Comparison of ENCODE assay signal across 12 cellular contexts in the genomic region with DNA sequence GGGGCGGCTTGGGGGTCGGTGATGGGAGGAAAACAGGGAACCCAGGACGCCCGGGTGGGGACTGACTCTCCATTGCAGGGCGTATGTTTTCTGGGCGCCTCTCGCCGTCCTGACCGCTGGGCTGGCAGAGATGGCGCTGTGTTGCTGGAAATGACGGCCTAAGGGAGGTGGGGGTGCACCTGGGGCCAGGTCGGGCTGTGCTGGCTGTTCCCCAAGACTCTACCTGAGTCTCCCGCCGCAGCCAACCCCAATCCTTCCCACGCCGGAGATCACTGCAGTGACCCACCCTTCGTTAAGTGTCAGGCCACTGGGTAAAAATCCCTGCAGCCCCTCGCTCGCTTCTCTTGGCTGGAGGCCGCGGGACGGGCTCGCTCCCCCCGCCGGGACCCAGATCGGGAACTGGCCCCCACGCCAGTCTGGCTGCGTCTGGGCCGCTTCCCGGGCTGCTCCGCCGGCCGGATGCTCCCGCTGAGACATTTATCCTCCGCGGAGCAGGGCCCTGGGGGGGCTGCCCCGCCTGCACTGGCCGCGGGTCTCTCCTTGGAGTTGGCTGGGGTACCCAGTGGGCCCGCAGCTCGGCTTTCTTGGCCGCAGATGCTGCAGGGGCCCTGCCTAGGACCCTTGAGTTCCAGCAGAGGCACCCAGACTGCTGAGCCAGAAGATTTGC. TPM values are rescaled to one million over a fixed set of nuclear protein-coding genes. Genes with fewer than 3 reads are reported as not detected.
DNase-seq lines count a peak whose midpoint lies in the region; ATAC-seq, FAIRE-seq and TF ChIP-seq lines count a peak whose summit lies in the region.
"Had no signal": no experiment of that assay in that cellular context is flagged by ENCODE, and none has a peak within 500 bp of the region (broad histone marks: within the 10 kb centered on the region; RNA-seq: fewer than 3 reads in every experiment).

No MANE protein-coding gene starts in this region.

- H3K27ac ChIP-seq in A549 (no peak overlapping the region), angular gyrus (ENCODE audit: low read depth, low read length) (peak overlapping the region; percentile 54), heart left ventricle (peak overlapping the region; percentile 78 to 96 (median 86)), neural progenitor cell (peak overlapping the region; percentile 86)
- H3K27ac ChIP-seq: SK-N-MC had no signal

- intact Hi-C loops in heart left ventricle (cut with DNase I): loop anchor here in 5 of 10 donors (5.0 to 10.0 kb wide), 4 partner anchors 68 to 88 kb away; no protein-coding TSS in a partner anchor

- H3K27me3 Mint-ChIP-seq in neural progenitor cell (ENCODE audit: insufficient read depth, low read depth): no peaks in the 10 kb centered on the region

- H3K79me2 ChIP-seq in neural progenitor cell (ENCODE audit: low read depth): no peaks in the 10 kb centered on the region

- H3K36me3 ChIP-seq in heart left ventricle: no peaks in the 10 kb centered on the region
- no peaks in the 10 kb centered on the region for H3K36me3 ChIP-seq in neural progenitor cell
- H3K36me3 ChIP-seq in HAP-1 (replicated peaks): no peaks in the 10 kb centered on the region

- no peaks in the 10 kb centered on the region for H3K4me1 ChIP-seq in A549
- peaks cover 0 to 52% (median 26%) of the 10 kb centered on the region in 12 donors for H3K4me1 ChIP-seq in heart left ventricle
- H3K4me1 ChIP-seq in neural progenitor cell: peaks cover 21% of the 10 kb centered on the region
- no peaks in the 10 kb centered on the region for H3K4me1 ChIP-seq in HAP-1

- no peak overlapping the region for H3K9ac ChIP-seq in neural progenitor cell

- in situ Hi-C loops in HAP-1 (cut with MboI; ENCODE audit: low sequenced_read_pairs): no loop called here

- POLR2A ChIA-PET in A549 (lab: Yijun Ruan, JAX): interaction anchor here (0.7 kb wide), 1 partner anchor 12 kb away, joined by 6 read pairs; no protein-coding TSS in a partner anchor

- H2AFZ ChIP-seq in neural progenitor cell (replicated peaks): peak overlapping the region; percentile 100

- peaks cover 33% of the 10 kb centered on the region for H3F3A ChIP-seq in neural progenitor cell (ENCODE audit: low read depth)

- DNase-seq in A549 (ENCODE audit: low read depth in 1 of 2, low spot score in 1 of 2): no peak
- DNase-seq in heart left ventricle: peak; percentile 72 to 87 (median 83)
- DNase-seq in neural progenitor cell (ENCODE audit: low spot score): peak; percentile 66
- no peak for DNase-seq in NCI-H2196 (lab: John Stamatoyannopoulos, UW; ENCODE audit: unreplicated experiment)
- DNase-seq in HAP-1 (ENCODE audit: low spot score in 2 of 2): no peak
- no peak for DNase-seq in stimulated activated CD8-positive, alpha-beta memory T cell treated with anti-CD3 and anti-CD28 coated beads, Interleukin-4, amount 100 ng/mL, for 48 hours
- DNase-seq: activated effector memory CD4-positive, alpha-beta T cell treated with anti-CD3 and anti-CD28 coated beads, Interleukin-2, amount 50 U/mL, for 16 hours; KG1 had no signal

- peaks cover 10% of the 10 kb centered on the region for H3K4me1 Mint-ChIP-seq in neural progenitor cell

- no peaks in the 10 kb centered on the region for H4K20me1 ChIP-seq in neural progenitor cell (ENCODE audit: low read depth)

- WGBS in A549 (ENCODE audit: missing lambda C conversion rate): 81% methylated on average over 34 of the region's 42 CpGs
- 11 to 18% (median 15%) methylated on average over 25 to 42 of the region's 42 CpGs for WGBS in heart left ventricle, 4 donors

- H3K4me3 ChIP-seq in A549 (no peak overlapping the region), heart left ventricle (peak overlapping the region; percentile 9 to 57 (median 39)), neural progenitor cell (peak overlapping the region; percentile 37), HAP-1 (no peak overlapping the region)
- H3K4me3 ChIP-seq: SK-N-MC had no signal

- TF ChIP-seq RAD21 in A549 (conservative IDR thresholded peaks at IDR 0.05 in 1 of 2, IDR thresholded peaks at IDR 0.05 in 1 of 2): no peak

- TF ChIP-seq POLR2A in A549 (IDR thresholded peaks at IDR 0.05; ENCODE audit: low read length): no peak
- TF ChIP-seq POLR2A in heart left ventricle (IDR thresholded peaks at IDR 0.05): no peak

- no peak overlapping the region for H3K27ac Mint-ChIP-seq in neural progenitor cell
- H3K27ac Mint-ChIP-seq: type B pancreatic cell had no signal

- CTCF ChIA-PET in A549 (lab: Yijun Ruan, JAX): interaction anchor here (1.1 to 4.3 kb wide), 5 partner anchors 10 to 99 kb away, joined by 3 to 39 read pairs (median 5); no protein-coding TSS in a partner anchor

- no peak for FAIRE-seq in A549 (lab: Jason Lieb, UNC)

- H3K4me2 ChIP-seq in A549 (no peak overlapping the region), neural progenitor cell (peak overlapping the region; percentile 77)

- H3K9me3 ChIP-seq in A549: no peaks in the 10 kb centered on the region
- H3K9me3 ChIP-seq in heart left ventricle: no peaks in the 10 kb centered on the region
- H3K9me3 ChIP-seq in neural progenitor cell (ENCODE audit: low read depth): no peaks in the 10 kb centered on the region
- no peaks in the 10 kb centered on the region for H3K9me3 ChIP-seq in HAP-1

- no peak for TF ChIP-seq EP300 in A549 (IDR thresholded peaks at IDR 0.05)

- ATAC-seq in A549: peak; percentile 7 to 32; a peak in 1 of 6 replicates
- ATAC-seq in heart left ventricle: peak; percentile 6 to 77 (median 58)
- no peak for ATAC-seq in HG03378 (IDR thresholded peaks at IDR 0.05; ENCODE audit: unreplicated experiment)

- TF ChIP-seq CTCF in A549 (IDR thresholded peaks at IDR 0.05): no peak
- peak in 2 of 12 donors; percentile 8 to 9 for TF ChIP-seq CTCF in heart left ventricle (IDR thresholded peaks at IDR 0.05)
- peak; percentile 44 for TF ChIP-seq CTCF in neural progenitor cell (IDR thresholded peaks at IDR 0.05)

- no peaks in the 10 kb centered on the region for H3K9me3 Mint-ChIP-seq in neural progenitor cell
- H3K9me3 Mint-ChIP-seq: type B pancreatic cell had no signal

- H3K27me3 ChIP-seq in heart left ventricle (peaks cover 0 to 6% (median 0%) of the 10 kb centered on the region in 9 donors), neural progenitor cell (no peaks in the 10 kb centered on the region), HAP-1 (ENCODE audit: low read depth) (no peaks in the 10 kb centered on the region)

- H3K36me3 Mint-ChIP-seq in neural progenitor cell: no peaks in the 10 kb centered on the region
- H3K36me3 Mint-ChIP-seq: type B pancreatic cell had no signal

- no peak overlapping the region for H3K4me3 Mint-ChIP-seq in neural progenitor cell
- H3K4me3 Mint-ChIP-seq: type B pancreatic cell had no signal

TF ChIP-seq in A549, 52 proteins besides CTCF, POLR2A, EP300 and RAD21 (continues in another document):
- TF ChIP-seq, protein P1, sequence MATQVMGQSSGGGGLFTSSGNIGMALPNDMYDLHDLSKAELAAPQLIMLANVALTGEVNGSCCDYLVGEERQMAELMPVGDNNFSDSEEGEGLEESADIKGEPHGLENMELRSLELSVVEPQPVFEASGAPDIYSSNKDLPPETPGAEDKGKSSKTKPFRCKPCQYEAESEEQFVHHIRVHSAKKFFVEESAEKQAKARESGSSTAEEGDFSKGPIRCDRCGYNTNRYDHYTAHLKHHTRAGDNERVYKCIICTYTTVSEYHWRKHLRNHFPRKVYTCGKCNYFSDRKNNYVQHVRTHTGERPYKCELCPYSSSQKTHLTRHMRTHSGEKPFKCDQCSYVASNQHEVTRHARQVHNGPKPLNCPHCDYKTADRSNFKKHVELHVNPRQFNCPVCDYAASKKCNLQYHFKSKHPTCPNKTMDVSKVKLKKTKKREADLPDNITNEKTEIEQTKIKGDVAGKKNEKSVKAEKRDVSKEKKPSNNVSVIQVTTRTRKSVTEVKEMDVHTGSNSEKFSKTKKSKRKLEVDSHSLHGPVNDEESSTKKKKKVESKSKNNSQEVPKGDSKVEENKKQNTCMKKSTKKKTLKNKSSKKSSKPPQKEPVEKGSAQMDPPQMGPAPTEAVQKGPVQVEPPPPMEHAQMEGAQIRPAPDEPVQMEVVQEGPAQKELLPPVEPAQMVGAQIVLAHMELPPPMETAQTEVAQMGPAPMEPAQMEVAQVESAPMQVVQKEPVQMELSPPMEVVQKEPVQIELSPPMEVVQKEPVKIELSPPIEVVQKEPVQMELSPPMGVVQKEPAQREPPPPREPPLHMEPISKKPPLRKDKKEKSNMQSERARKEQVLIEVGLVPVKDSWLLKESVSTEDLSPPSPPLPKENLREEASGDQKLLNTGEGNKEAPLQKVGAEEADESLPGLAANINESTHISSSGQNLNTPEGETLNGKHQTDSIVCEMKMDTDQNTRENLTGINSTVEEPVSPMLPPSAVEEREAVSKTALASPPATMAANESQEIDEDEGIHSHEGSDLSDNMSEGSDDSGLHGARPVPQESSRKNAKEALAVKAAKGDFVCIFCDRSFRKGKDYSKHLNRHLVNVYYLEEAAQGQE (IDR thresholded peaks at IDR 0.05): no peak
- TF ChIP-seq NFE2L2 (conservative IDR thresholded peaks at IDR 0.05; ENCODE audit: low read length) (no peak), JUN (IDR thresholded peaks at IDR 0.05) (no peak), HEYL (CRISPR knock-in tag; IDR thresholded peaks at IDR 0.05) (no peak), PHF8 (IDR thresholded peaks at IDR 0.05; ENCODE audit: borderline replicate concordance, low read depth) (no peak), RNF2 (IDR thresholded peaks at IDR 0.05; ENCODE audit: borderline replicate concordance, low read depth) (no peak), ZFP36 (IDR thresholded peaks at IDR 0.05; ENCODE audit: borderline replicate concordance, partially characterized antibody) (no peak), RARB (CRISPR knock-in tag; IDR thresholded peaks at IDR 0.05) (no peak), ZNF302 (CRISPR knock-in tag; IDR thresholded peaks at IDR 0.05) (no peak), CHD2 (IDR thresholded peaks at IDR 0.05; ENCODE audit: low read length, partially characterized antibody) (no peak), ESRRA (IDR thresholded peaks at IDR 0.05; ENCODE audit: borderline replicate concordance, low read length) (no peak), TFCP2L1 (CRISPR knock-in tag; IDR thresholded peaks at IDR 0.05) (no peak), MYC (IDR thresholded peaks at IDR 0.05; ENCODE audit: borderline replicate concordance, low read length) (no peak)
- TF ChIP-seq, protein P2, sequence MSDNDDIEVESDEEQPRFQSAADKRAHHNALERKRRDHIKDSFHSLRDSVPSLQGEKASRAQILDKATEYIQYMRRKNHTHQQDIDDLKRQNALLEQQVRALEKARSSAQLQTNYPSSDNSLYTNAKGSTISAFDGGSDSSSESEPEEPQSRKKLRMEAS (IDR thresholded peaks at IDR 0.05): no peak

RNA-seq across cellular contexts. Expression of a gene that starts 7.8 kb away (rescaled TPM):
- polyA plus RNA-seq in A549 (2011; rRNA removed): 13.1 and 14.1 TPM in 2 replicates
- polyA plus RNA-seq in A549 (2012; cell fraction: cytosol; rRNA removed): 17.6 and 19.0 TPM in 2 replicates
- polyA plus RNA-seq in A549 (2012; cell fraction: nucleus; rRNA removed): 21.5 and 24.3 TPM in 2 replicates
- 11.7 to 13.3 TPM (median 12.0 TPM) in 3 replicates for polyA plus RNA-seq in A549 (2017; fragmentation: RNase III; extraction: RNeasy Plus Mini Kit Qiagen cat#74134 plus additional on column Dnase treatment)
- polyA minus RNA-seq in A549 (2011; rRNA and poly(A)+ RNA removed): 23.2 and 25.3 TPM in 2 replicates
- 1 to 10 TPM; 1.3 to 4.7 (median 3.4) TPM for total RNA-seq in heart left ventricle
- 1 to 10 TPM in 1 of 2 donors, under 1 TPM in 1; 0.95 to 2.4 TPM for polyA plus RNA-seq in heart left ventricle
- total RNA-seq in neural progenitor cell (ENCODE audit: low replicate concordance): 42.8 and 45.8 TPM in 2 replicates

Comparison
In these comparisons a context has a peak if more than half of its experiments do, and no peak if none do; other contexts are left out.
1. DNase-seq: peak in heart left ventricle (5 of 5) and neural progenitor cell (single experiment); none in A549 (0 of 2), NCI-H2196 (single experiment), HAP-1 (0 of 2) and stimulated activated CD8-positive, alpha-beta memory T cell treated with anti-CD3 and anti-CD28 coated beads, Interleukin-4, amount 100 ng/mL, for 48 hours (single experiment).
2. H3K27ac ChIP-seq: peak in angular gyrus (single experiment), heart left ventricle (12 of 12) and neural progenitor cell (single experiment); none in A549 (0 of 2).
3. H3K4me3 ChIP-seq: peak in heart left ventricle (12 of 12) and neural progenitor cell (single experiment); none in A549 (single experiment) and HAP-1 (single experiment).